18 cellular contexts compared by ENCODE assay signal in the genomic region with DNA sequence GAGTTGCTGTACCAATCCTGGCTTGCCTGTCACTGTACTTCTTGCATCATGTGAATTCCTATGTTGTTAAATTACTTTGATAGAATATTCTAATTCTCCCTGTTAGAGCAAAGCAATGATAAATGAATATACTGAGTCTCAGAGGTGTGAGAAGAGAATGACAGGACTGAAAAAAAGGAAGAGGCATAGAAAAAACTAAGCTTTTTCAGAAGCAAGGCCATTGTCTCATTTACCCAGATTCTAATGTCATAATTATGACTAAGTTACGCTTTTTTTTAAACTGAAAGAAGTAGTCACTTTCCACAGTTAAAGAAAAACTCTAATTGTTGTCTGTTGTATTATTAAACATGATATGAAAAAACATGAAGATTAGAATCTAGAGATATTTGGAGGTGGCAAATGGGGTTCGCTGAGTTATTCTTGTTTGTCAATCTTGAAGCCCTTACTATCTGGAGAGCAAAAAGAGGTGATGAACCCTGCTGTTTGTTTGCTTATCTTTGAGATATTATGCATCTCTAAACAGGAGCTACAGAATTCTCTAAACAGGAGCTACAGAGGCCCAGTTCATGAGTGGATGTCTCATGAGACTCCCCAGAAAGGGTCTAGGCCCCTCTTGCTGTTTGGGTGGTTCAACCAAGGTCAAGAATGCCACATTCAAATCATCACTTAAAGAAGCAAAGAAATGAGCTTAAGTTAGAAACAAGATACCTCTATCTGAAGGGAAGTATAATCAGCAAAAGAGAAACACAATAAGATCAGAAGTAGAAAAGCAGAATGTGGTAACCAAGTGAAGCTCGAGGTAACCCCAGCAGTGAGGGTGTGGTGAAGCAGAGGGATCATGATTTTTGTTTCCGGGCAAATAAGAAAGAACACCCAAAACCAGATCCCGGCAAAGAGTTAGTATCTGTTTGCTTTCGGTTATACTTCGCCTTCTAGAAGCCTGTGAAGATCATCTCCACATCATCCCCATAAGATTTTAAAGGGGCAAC. TPM values are rescaled to one million over a fixed set of nuclear protein-coding genes. Genes with fewer than 3 reads are reported as not detected.
DNase-seq lines count a peak whose midpoint lies in the region; ATAC-seq, FAIRE-seq and TF ChIP-seq lines count a peak whose summit lies in the region.
"Had no signal": no experiment of that assay in that cellular context is flagged by ENCODE, and none has a peak within 500 bp of the region (broad histone marks: within the 10 kb centered on the region; RNA-seq: fewer than 3 reads in every experiment).

No MANE protein-coding gene starts in this region.

- TF ChIP-seq POLR2A in Peyer's patch (IDR thresholded peaks at IDR 0.05): no peak
- TF ChIP-seq POLR2A in HepG2 (IDR thresholded peaks at IDR 0.05; ENCODE audit: insufficient read depth in 1 of 2, low read depth in 2 of 2, low read length in 2 of 2): no peak

- H3K27me3 ChIP-seq in CD4-positive, CD25-positive, alpha-beta regulatory T cell (ENCODE audit: control insufficient read depth, insufficient read depth, low read length): no peaks in the 10 kb centered on the region
- H3K27me3 ChIP-seq in Peyer's patch: no peaks in the 10 kb centered on the region
- no peaks in the 10 kb centered on the region for H3K27me3 ChIP-seq in naive thymus-derived CD4-positive, alpha-beta T cell (ENCODE audit: control insufficient read depth in 2 of 2, insufficient read depth in 2 of 2, low read length in 2 of 2)
- H3K27me3 ChIP-seq in HepG2 (ENCODE audit: control insufficient read depth in 1 of 2, insufficient read depth in 2 of 2, low read length in 2 of 2): no peaks in the 10 kb centered on the region
- H3K27me3 ChIP-seq: gastroesophageal sphincter had no signal

- intact Hi-C loops in naive thymus-derived CD4-positive, alpha-beta T cell (cut with micrococcal nuclease): loop anchor here (1.0 kb wide), 7 partner anchors 11 to 79 kb away; partner anchors contain the start of gene THEMIS (in 2 of the 2)
- intact Hi-C loops in HepG2 (cut with micrococcal nuclease; ENCODE audit: unreplicated experiment): no loop called here

- peak overlapping the region; percentile 63 for H3K4me3 ChIP-seq in CD4-positive, CD25-positive, alpha-beta regulatory T cell (ENCODE audit: low read depth, low read length)
- H3K4me3 ChIP-seq in Peyer's patch (no peak overlapping the region), HepG2 (replicated peaks in 1 of 3; ENCODE audit: insufficient read depth in 1 of 3, low read depth in 2 of 3, low read length in 3 of 3) (no peak overlapping the region)
- peak overlapping the region; percentile 31 for H3K4me3 ChIP-seq in naive thymus-derived CD4-positive, alpha-beta T cell (ENCODE audit: low read length)
- H3K4me3 ChIP-seq: coronary artery, gastroesophageal sphincter, GM12878, prostate gland had no signal

- no peak overlapping the region for H2AFZ ChIP-seq in HepG2 (ENCODE audit: low read length)

- peak; percentile 84 to 86 for ATAC-seq in CD4-positive, CD25-positive, alpha-beta regulatory T cell (ENCODE audit: low read depth in 2 of 2)
- ATAC-seq in activated T-helper 17 cell treated with anti-CD3 and anti-CD28 coated beads, Interleukin-2, amount 50 U/mL, for 72 hours (replicated peaks): peak; percentile 88
- peak; percentile 93 for ATAC-seq in naive thymus-derived CD4-positive, alpha-beta T cell
- ATAC-seq in HepG2: no peak
- ATAC-seq: gastroesophageal sphincter, GM12878 had no signal

- in situ Hi-C loops in HepG2 (cut with HindIII; ENCODE audit: extremely low pct_ligation_motif_present, low pct_unique_long_range_greater_than_20kb): no loop called here

- no peak overlapping the region for H3K4me2 ChIP-seq in HepG2 (ENCODE audit: low read depth, low read length)

- 30% methylated on average over 7 of the region's 7 CpGs for WGBS in HepG2 (ENCODE audit: low lambda C conversion rate)

- TF ChIP-seq EP300 in HepG2 (IDR thresholded peaks at IDR 0.05; ENCODE audit: low read depth in 2 of 2, low read length in 2 of 2) (no peak), HepG2 (CRISPR knock-in tag; IDR thresholded peaks at IDR 0.05; ENCODE audit: borderline replicate concordance) (no peak)

- H3K27ac Mint-ChIP-seq in CD4-positive, CD25-positive, alpha-beta regulatory T cell: peak overlapping the region; percentile 63 to 95 (median 87)
- peak overlapping the region; percentile 83 for H3K27ac Mint-ChIP-seq in activated T-helper 17 cell treated with anti-CD3 and anti-CD28 coated beads, Interleukin-2, amount 50 U/mL, for 72 hours
- peak overlapping the region; percentile 82 to 97 (median 91) for H3K27ac Mint-ChIP-seq in naive thymus-derived CD4-positive, alpha-beta T cell
- H3K27ac Mint-ChIP-seq in type B pancreatic cell: no peak overlapping the region

- peaks cover 5 to 32% (median 25%) of the 10 kb centered on the region in 4 donors for H3K4me1 Mint-ChIP-seq in CD4-positive, CD25-positive, alpha-beta regulatory T cell
- H3K4me1 Mint-ChIP-seq in activated T-helper 17 cell treated with anti-CD3 and anti-CD28 coated beads, Interleukin-2, amount 50 U/mL, for 72 hours: peaks cover 43% of the 10 kb centered on the region
- H3K4me1 Mint-ChIP-seq in naive thymus-derived CD4-positive, alpha-beta T cell: peaks cover 18 to 63% (median 55%) of the 10 kb centered on the region in 7 donors
- H3K4me1 Mint-ChIP-seq in type B pancreatic cell (ENCODE audit: unreplicated experiment): no peaks in the 10 kb centered on the region

- H3K27me3 Mint-ChIP-seq in CD4-positive, CD25-positive, alpha-beta regulatory T cell: no peaks in the 10 kb centered on the region
- no peaks in the 10 kb centered on the region for H3K27me3 Mint-ChIP-seq in activated T-helper 17 cell treated with anti-CD3 and anti-CD28 coated beads, Interleukin-2, amount 50 U/mL, for 72 hours
- no peaks in the 10 kb centered on the region for H3K27me3 Mint-ChIP-seq in naive thymus-derived CD4-positive, alpha-beta T cell
- no peaks in the 10 kb centered on the region for H3K27me3 Mint-ChIP-seq in type B pancreatic cell

- peak in 2 of 3 donors; percentile 55 to 84 for DNase-seq in CD4-positive, CD25-positive, alpha-beta regulatory T cell
- peak in 1 of 3 donors; percentile 53 for DNase-seq in Peyer's patch
- peak in 8 of 9 donors; percentile 31 to 84 (median 76) for DNase-seq in naive thymus-derived CD4-positive, alpha-beta T cell
- DNase-seq in type B pancreatic cell (ENCODE audit: extremely low spot score, unreplicated experiment): no peak
- no peak for DNase-seq in SKM-1 treated with dmso at 0.1 percent for 144 hours (lab: John Stamatoyannopoulos, UW; ENCODE audit: unreplicated experiment)
- no peak for DNase-seq in occipital lobe (lab: John Stamatoyannopoulos, UW)
- no peak for DNase-seq in HepG2 (ENCODE audit: low spot score)
- DNase-seq: Caco-2, GOT3, NCI-H1092 treated with DMSO at 0.1 percent for 48 hours, NCI-H69, substantia nigra had no signal

- CTCF ChIA-PET in naive thymus-derived CD4-positive, alpha-beta T cell (lab: Charles Lee): interaction anchor here (0.7 to 2.0 kb wide), 7 partner anchors 13 to 38 kb away, joined by 3 to 13 read pairs (median 4); partner anchors contain the start of gene THEMIS
- CTCF ChIA-PET in HepG2 (lab: Yijun Ruan, JAX; ENCODE audit: low intra/inter-chr PET ratio, low total read pairs): no interaction called here

- no peak for TF ChIP-seq RAD21 in HepG2 (CRISPR knock-in tag; IDR thresholded peaks at IDR 0.05)

- no peaks in the 10 kb centered on the region for H3K36me3 Mint-ChIP-seq in CD4-positive, CD25-positive, alpha-beta regulatory T cell
- peaks cover 7% of the 10 kb centered on the region for H3K36me3 Mint-ChIP-seq in activated T-helper 17 cell treated with anti-CD3 and anti-CD28 coated beads, Interleukin-2, amount 50 U/mL, for 72 hours (ENCODE audit: low read depth)
- peaks cover 0 to 46% (median 3%) of the 10 kb centered on the region in 5 donors for H3K36me3 Mint-ChIP-seq in naive thymus-derived CD4-positive, alpha-beta T cell
- no peaks in the 10 kb centered on the region for H3K36me3 Mint-ChIP-seq in type B pancreatic cell

- H3K79me2 ChIP-seq in HepG2 (ENCODE audit: insufficient read depth, low read length): no peaks in the 10 kb centered on the region

- no peak overlapping the region for H3K9ac ChIP-seq in HepG2 (ENCODE audit: insufficient read depth, low read depth, low read length)

- peaks cover 0 to 12% (median 2%) of the 10 kb centered on the region in 7 donors for H3K9me3 Mint-ChIP-seq in CD4-positive, CD25-positive, alpha-beta regulatory T cell
- peaks cover 9% of the 10 kb centered on the region for H3K9me3 Mint-ChIP-seq in activated T-helper 17 cell treated with anti-CD3 and anti-CD28 coated beads, Interleukin-2, amount 50 U/mL, for 72 hours
- H3K9me3 Mint-ChIP-seq in naive thymus-derived CD4-positive, alpha-beta T cell: peaks cover 0 to 23% (median 6%) of the 10 kb centered on the region in 11 donors
- peaks cover 9% of the 10 kb centered on the region for H3K9me3 Mint-ChIP-seq in type B pancreatic cell

- no peaks in the 10 kb centered on the region for H3K36me3 ChIP-seq in CD4-positive, CD25-positive, alpha-beta regulatory T cell (ENCODE audit: control insufficient read depth, insufficient read depth, low read length)
- H3K36me3 ChIP-seq in Peyer's patch (no peaks in the 10 kb centered on the region), HepG2 (replicated peaks in 1 of 2; ENCODE audit: control insufficient read depth in 1 of 2, insufficient read depth in 2 of 2, low read length in 2 of 2) (no peaks in the 10 kb centered on the region)
- H3K36me3 ChIP-seq in naive thymus-derived CD4-positive, alpha-beta T cell (ENCODE audit: control insufficient read depth in 2 of 3, insufficient read depth in 3 of 3, low read length in 3 of 3): no peaks in the 10 kb centered on the region
- H3K36me3 ChIP-seq: gastroesophageal sphincter, prostate gland had no signal

- TF ChIP-seq CTCF in Peyer's patch (IDR thresholded peaks at IDR 0.05) (no peak), type B pancreatic cell (conservative IDR thresholded peaks at IDR 0.05) (no peak), HepG2 (CRISPR knock-in tag; IDR thresholded peaks at IDR 0.05) (no peak)

- H3K9me3 ChIP-seq in CD4-positive, CD25-positive, alpha-beta regulatory T cell (ENCODE audit: control insufficient read depth in 2 of 2, low read length in 2 of 2): peaks cover 0 to 6% of the 10 kb centered on the region in 2 experiments
- peaks cover 0 to 4% (median 0%) of the 10 kb centered on the region in 4 donors for H3K9me3 ChIP-seq in Peyer's patch
- peaks cover 0 to 8% (median 6%) of the 10 kb centered on the region in 3 experiments for H3K9me3 ChIP-seq in naive thymus-derived CD4-positive, alpha-beta T cell (ENCODE audit: control insufficient read depth in 2 of 3, low read length in 3 of 3)
- H3K9me3 ChIP-seq in HepG2 (ENCODE audit: low read length): peaks cover 9% of the 10 kb centered on the region
- H3K9me3 ChIP-seq: prostate gland had no signal

- no TSS peak for BruUV-seq in HepG2 (replicated peaks; lab: Mats Ljungman, UMichigan)

- POLR2A ChIA-PET in naive thymus-derived CD4-positive, alpha-beta T cell (lab: Charles Lee): interaction anchor here (0.7 to 5.6 kb wide), 22 partner anchors 10 to 218 kb away, joined by 3 to 30 read pairs (median 5); partner anchors contain the start of gene THEMIS
- POLR2A ChIA-PET in HepG2 (lab: Yijun Ruan, JAX): no interaction called here

- no peak for FAIRE-seq in HepG2 (lab: Jason Lieb, UNC)
- FAIRE-seq: GM12878 had no signal

- H3K4me3 Mint-ChIP-seq in CD4-positive, CD25-positive, alpha-beta regulatory T cell: peak overlapping the region; percentile 45 to 72 (median 55)
- H3K4me3 Mint-ChIP-seq in activated T-helper 17 cell treated with anti-CD3 and anti-CD28 coated beads, Interleukin-2, amount 50 U/mL, for 72 hours: peak overlapping the region; percentile 80
- peak overlapping the region; percentile 49 to 83 (median 70) for H3K4me3 Mint-ChIP-seq in naive thymus-derived CD4-positive, alpha-beta T cell
- no peak overlapping the region for H3K4me3 Mint-ChIP-seq in type B pancreatic cell

- H3K4me1 ChIP-seq in CD4-positive, CD25-positive, alpha-beta regulatory T cell (ENCODE audit: control insufficient read depth, insufficient read depth, low read length, poor library complexity, severe bottlenecking): peaks cover 16% of the 10 kb centered on the region
- H3K4me1 ChIP-seq in Peyer's patch: no peaks in the 10 kb centered on the region
- peaks cover 35 to 41% of the 10 kb centered on the region in 2 donors for H3K4me1 ChIP-seq in naive thymus-derived CD4-positive, alpha-beta T cell (ENCODE audit: control insufficient read depth in 2 of 2, insufficient read depth in 2 of 2, low read length in 2 of 2)
- H3K4me1 ChIP-seq in HepG2 (ENCODE audit: insufficient read depth, low read length): peaks cover 2% of the 10 kb centered on the region
- H3K4me1 ChIP-seq: Caco-2, gastroesophageal sphincter, prostate gland had no signal

- H3K27ac ChIP-seq in CD4-positive, CD25-positive, alpha-beta regulatory T cell (ENCODE audit: insufficient read depth, low read length, poor library complexity, severe bottlenecking): peak overlapping the region; percentile 52
- H3K27ac ChIP-seq in Peyer's patch: peak overlapping the region; percentile 12 to 39 (median 37)
- H3K27ac ChIP-seq in naive thymus-derived CD4-positive, alpha-beta T cell (ENCODE audit: low read depth, low read length): peak overlapping the region; percentile 66
- no peak overlapping the region for H3K27ac ChIP-seq in HepG2 (ENCODE audit: extremely low read length, insufficient read depth, low read length)
- H3K27ac ChIP-seq: coronary artery, gastroesophageal sphincter, prostate gland had no signal

- H4K20me1 ChIP-seq in HepG2 (ENCODE audit: insufficient read depth, low read length): no peaks in the 10 kb centered on the region

RNA-seq across cellular contexts. Expression of gene THEMIS, which starts 33.3 kb away (rescaled TPM):
- 22.8 TPM for total RNA-seq in CD4-positive, CD25-positive, alpha-beta regulatory T cell
- 10 to 100 TPM in 2 of 4 donors, 1 to 10 TPM in 2; 6.5 to 14.4 (median 10.5) TPM for polyA plus RNA-seq in CD4-positive, CD25-positive, alpha-beta regulatory T cell
- total RNA-seq in Peyer's patch: 1 to 10 TPM; 3.8 to 9.1 (median 6.0) TPM
- 10 to 100 TPM; 64.9 to 72.9 TPM for total RNA-seq in activated T-helper 17 cell treated with anti-CD3 and anti-CD28 coated beads, Interleukin-2, amount 50 U/mL, for 72 hours
- total RNA-seq in naive thymus-derived CD4-positive, alpha-beta T cell: 10 to 100 TPM; 51.3 to 97.3 (median 54.7) TPM
- polyA plus RNA-seq in naive thymus-derived CD4-positive, alpha-beta T cell: 100 to 1,000 TPM in 1 of 2 donors, 10 to 100 TPM in 1; 93.4 to 110 TPM
- not detected in 2 replicates for total RNA-seq in type B pancreatic cell (ENCODE audit: low replicate concordance)
- total RNA-seq in occipital lobe: 0.62 TPM
- not detected in 2 replicates for total RNA-seq in HepG2 (2016; rRNA removed; fragmentation: Illumina TruSeq; extraction: Trizol)
- total RNA-seq in HepG2 (2016; cell fraction: cytosol; rRNA removed; fragmentation: Illumina TruSeq; extraction: Trizol; ENCODE audit: low read depth): not detected in 2 replicates
- total RNA-seq in HepG2 (2016; cell fraction: insoluble cytoplasmic fraction; rRNA removed; fragmentation: Illumina TruSeq; extraction: Trizol): not detected in 2 replicates
- total RNA-seq in HepG2 (2016; cell fraction: membrane; rRNA removed; fragmentation: Illumina TruSeq; extraction: Trizol): not detected in 2 replicates
- not detected in 2 replicates for total RNA-seq in HepG2 (2016; cell fraction: nucleus; rRNA removed; fragmentation: Illumina TruSeq; extraction: Trizol)
- not detected in 2 replicates for polyA plus RNA-seq in HepG2 (2011; rRNA removed)
- not detected in 2 replicates for polyA plus RNA-seq in HepG2 (2011; cell fraction: cytosol; rRNA removed)
- not detected in 2 replicates for polyA plus RNA-seq in HepG2 (2011; cell fraction: nucleus; rRNA removed)
- not detected in 2 replicates for polyA plus RNA-seq in HepG2 (2012)
- not detected in 2 replicates for polyA plus RNA-seq in HepG2 (2016; cell fraction: cytosol; fragmentation: Illumina TruSeq; extraction: Trizol; ENCODE audit: low read depth)
- not detected in 2 replicates for polyA plus RNA-seq in HepG2 (2016; cell fraction: insoluble cytoplasmic fraction; fragmentation: Illumina TruSeq; extraction: Trizol; ENCODE audit: low read depth)
- polyA plus RNA-seq in HepG2 (2016; cell fraction: membrane; fragmentation: Illumina TruSeq; extraction: Trizol; ENCODE audit: low read depth): not detected in 2 replicates
- polyA plus RNA-seq in HepG2 (2016; cell fraction: nucleus; fragmentation: Illumina TruSeq; extraction: Trizol; ENCODE audit: insufficient read depth, low read depth): not detected in 2 replicates
- not detected in 2 replicates for polyA minus RNA-seq in HepG2 (2011; rRNA and poly(A)+ RNA removed; ENCODE audit: low replicate concordance)
- polyA minus RNA-seq in HepG2 (2011; cell fraction: cytosol; rRNA and poly(A)+ RNA removed): not detected in 2 replicates
- not detected in 2 replicates for polyA minus RNA-seq in HepG2 (2011; cell fraction: nucleus; rRNA and poly(A)+ RNA removed)
- total RNA-seq: Caco-2, epithelial cell of proximal tubule had no signal

Comparison
In these comparisons a context has a peak if more than half of its experiments do, and no peak if none do; other contexts are left out.
1. DNase-seq: peak in CD4-positive, CD25-positive, alpha-beta regulatory T cell (2 of 3) and naive thymus-derived CD4-positive, alpha-beta T cell (8 of 9); none in type B pancreatic cell (single experiment), SKM-1 treated with dmso at 0.1 percent for 144 hours (single experiment), occipital lobe (single experiment) and HepG2 (single experiment).
2. H3K4me3 ChIP-seq: peak in CD4-positive, CD25-positive, alpha-beta regulatory T cell (single experiment) and naive thymus-derived CD4-positive, alpha-beta T cell (single experiment); none in Peyer's patch (0 of 4) and HepG2 (0 of 3).